ENCODE assay signal across 32 cellular contexts in the genomic region with DNA sequence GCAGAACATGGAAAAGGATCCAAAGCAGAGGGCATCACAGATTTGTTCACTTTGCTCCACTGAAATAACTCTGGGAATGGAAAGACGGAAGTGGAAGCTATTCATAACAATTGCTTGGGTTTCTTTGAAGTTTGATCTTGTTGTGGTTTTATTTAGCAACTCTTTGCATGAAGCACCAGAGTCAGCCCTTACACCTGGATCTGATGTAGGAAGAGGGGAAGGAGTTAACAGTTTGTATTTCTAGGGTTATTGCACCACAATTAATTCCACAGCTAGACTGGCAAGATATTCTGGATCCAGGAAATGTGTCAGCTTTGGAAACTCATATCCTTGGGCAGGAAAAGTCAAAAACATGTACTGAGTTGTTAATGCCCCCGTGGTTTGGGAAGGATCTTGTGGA.
DNase-seq lines count a peak whose midpoint lies in the region; ATAC-seq, FAIRE-seq and TF ChIP-seq lines count a peak whose summit lies in the region.
"Had no signal": no experiment of that assay in that cellular context is flagged by ENCODE, and none has a peak within 500 bp of the region (broad histone marks: within the 10 kb centered on the region; RNA-seq: fewer than 3 reads in every experiment).

No MANE protein-coding gene starts in this region.

- no peak for ATAC-seq in activated naive CD4-positive, alpha-beta T cell treated with anti-CD3 and anti-CD28 coated beads, Interleukin-2, amount 50 U/mL, for 72 hours
- ATAC-seq: HCT116, left colon, Panc1, upper lobe of right lung had no signal

- H3K27ac Mint-ChIP-seq in astrocyte (ENCODE audit: unreplicated experiment) (peak overlapping the region; percentile 79), type B pancreatic cell (no peak overlapping the region)
- H3K27ac Mint-ChIP-seq in activated naive CD4-positive, alpha-beta T cell treated with anti-CD3 and anti-CD28 coated beads for 36 hours, result no peak overlapping the region
- no peak overlapping the region for H3K27ac Mint-ChIP-seq in activated naive CD4-positive, alpha-beta T cell treated with anti-CD3 and anti-CD28 coated beads, Interleukin-2, amount 50 U/mL, for 72 hours
- H3K27ac Mint-ChIP-seq: activated CD4-positive, alpha-beta T cell treated with anti-CD3 and anti-CD28 coated beads, Interleukin-2, amount 10 ng/mL, durations not matched to agents 24 days and 14 days; activated naive CD8-positive, alpha-beta T cell treated with anti-CD3 and anti-CD28 coated beads for 36 hours; CD4-positive, alpha-beta T cell; endodermal cell; nephron progenitor cell had no signal

- H3K4me1 ChIP-seq in astrocyte (ENCODE audit: insufficient read depth, low read length), result no peaks in the 10 kb centered on the region
- H3K4me1 ChIP-seq: ascending aorta, esophagus muscularis mucosa, suprapubic skin, upper lobe of right lung had no signal

- H3K9me3 Mint-ChIP-seq in astrocyte (ENCODE audit: unreplicated experiment) (no peaks in the 10 kb centered on the region), type B pancreatic cell (no peaks in the 10 kb centered on the region)
- H3K9me3 Mint-ChIP-seq in activated naive CD4-positive, alpha-beta T cell treated with anti-CD3 and anti-CD28 coated beads for 36 hours, result peaks cover under 1% of the 10 kb centered on the region
- H3K9me3 Mint-ChIP-seq in activated naive CD4-positive, alpha-beta T cell treated with anti-CD3 and anti-CD28 coated beads, Interleukin-2, amount 50 U/mL, for 72 hours, result peaks cover 21 to 25% of the 10 kb centered on the region in 2 donors
- H3K9me3 Mint-ChIP-seq: endodermal cell, nephron progenitor cell had no signal

- H3K27ac ChIP-seq in AG04450 (ENCODE audit: low read depth, low read length) (peak overlapping the region; percentile 68), astrocyte (ENCODE audit: low read depth, low read length) (peak overlapping the region; percentile 63)
- H3K27ac ChIP-seq: ascending aorta, esophagus muscularis mucosa, suprapubic skin, upper lobe of right lung had no signal

- H3K36me3 Mint-ChIP-seq in astrocyte (ENCODE audit: low read depth, unreplicated experiment), result no peaks in the 10 kb centered on the region
- H3K36me3 Mint-ChIP-seq in type B pancreatic cell, result no peaks in the 10 kb centered on the region
- no peaks in the 10 kb centered on the region for H3K36me3 Mint-ChIP-seq in activated naive CD4-positive, alpha-beta T cell treated with anti-CD3 and anti-CD28 coated beads for 36 hours (ENCODE audit: low read depth)
- H3K36me3 Mint-ChIP-seq in activated naive CD4-positive, alpha-beta T cell treated with anti-CD3 and anti-CD28 coated beads, Interleukin-2, amount 50 U/mL, for 72 hours, result no peaks in the 10 kb centered on the region
- H3K36me3 Mint-ChIP-seq: activated naive CD8-positive, alpha-beta T cell treated with anti-CD3 and anti-CD28 coated beads for 36 hours; IgD-negative memory B cell had no signal

- no peaks in the 10 kb centered on the region for H3K36me3 ChIP-seq in astrocyte (ENCODE audit: insufficient read depth, low read length)
- H3K36me3 ChIP-seq: ascending aorta, esophagus muscularis mucosa, suprapubic skin, upper lobe of right lung had no signal

- H3K27me3 Mint-ChIP-seq in astrocyte (ENCODE audit: low read depth, unreplicated experiment) (no peaks in the 10 kb centered on the region), type B pancreatic cell (no peaks in the 10 kb centered on the region)
- H3K27me3 Mint-ChIP-seq in activated naive CD4-positive, alpha-beta T cell treated with anti-CD3 and anti-CD28 coated beads for 36 hours (ENCODE audit: low read depth), result no peaks in the 10 kb centered on the region
- H3K27me3 Mint-ChIP-seq: activated CD4-positive, alpha-beta T cell treated with anti-CD3 and anti-CD28 coated beads, Interleukin-2, amount 10 ng/mL, durations not matched to agents 24 days and 14 days; activated naive CD8-positive, alpha-beta T cell treated with anti-CD3 and anti-CD28 coated beads for 36 hours; CD4-positive, alpha-beta T cell; IgD-negative memory B cell had no signal

- intact Hi-C loops in activated naive CD4-positive, alpha-beta T cell treated with anti-CD3 and anti-CD28 coated beads for 36 hours (cut with micrococcal nuclease), result no loop called here

- FAIRE-seq in astrocyte (lab: Jason Lieb, UNC), result no peak

- H3K4me3 Mint-ChIP-seq in astrocyte (ENCODE audit: unreplicated experiment) (no peak overlapping the region), type B pancreatic cell (no peak overlapping the region)
- no peak overlapping the region for H3K4me3 Mint-ChIP-seq in activated naive CD4-positive, alpha-beta T cell treated with anti-CD3 and anti-CD28 coated beads for 36 hours
- H3K4me3 Mint-ChIP-seq: activated CD4-positive, alpha-beta T cell treated with anti-CD3 and anti-CD28 coated beads, Interleukin-2, amount 10 ng/mL, durations not matched to agents 24 days and 14 days; activated naive CD8-positive, alpha-beta T cell treated with anti-CD3 and anti-CD28 coated beads for 36 hours; CD4-positive, alpha-beta T cell; endodermal cell; IgD-negative memory B cell; nephron progenitor cell had no signal

- H3K4me3 ChIP-seq in AG04450 (ENCODE audit: low read depth, low read length) (no peak overlapping the region), astrocyte (ENCODE audit: insufficient read depth, low read depth, low read length) (no peak overlapping the region)
- H3K4me3 ChIP-seq: ascending aorta, esophagus muscularis mucosa, suprapubic skin, upper lobe of right lung had no signal

- TF ChIP-seq CTCF in AG04450 (IDR thresholded peaks at IDR 0.05; ENCODE audit: low read depth, low read length), result no peak
- TF ChIP-seq CTCF in astrocyte (IDR thresholded peaks at IDR 0.05; ENCODE audit: insufficient read depth, low read depth, low read length), result no peak
- TF ChIP-seq CTCF in type B pancreatic cell (conservative IDR thresholded peaks at IDR 0.05), result no peak

- H3K4me1 Mint-ChIP-seq in astrocyte (ENCODE audit: low read depth, unreplicated experiment) (peaks cover 26% of the 10 kb centered on the region), type B pancreatic cell (ENCODE audit: unreplicated experiment) (no peaks in the 10 kb centered on the region)
- no peaks in the 10 kb centered on the region for H3K4me1 Mint-ChIP-seq in activated naive CD4-positive, alpha-beta T cell treated with anti-CD3 and anti-CD28 coated beads for 36 hours (ENCODE audit: low read depth)
- H3K4me1 Mint-ChIP-seq: activated CD4-positive, alpha-beta T cell treated with anti-CD3 and anti-CD28 coated beads, Interleukin-2, amount 10 ng/mL, durations not matched to agents 24 days and 14 days; activated naive CD8-positive, alpha-beta T cell treated with anti-CD3 and anti-CD28 coated beads for 36 hours; endodermal cell; nephron progenitor cell had no signal

- no peak for DNase-seq in AG04450 (ENCODE audit: low read depth, low spot score)
- DNase-seq in LHCN-M2 (ENCODE audit: low read depth), result peak; percentile 19
- DNase-seq in astrocyte (ENCODE audit: low read depth), result peak; percentile 6
- peak; percentile 70 for DNase-seq in fibroblast of peridontal ligament (ENCODE audit: extremely low read depth)
- DNase-seq in type B pancreatic cell (ENCODE audit: extremely low spot score, unreplicated experiment), result no peak
- no peak for DNase-seq in NCI-H345 (lab: John Stamatoyannopoulos, UW)
- no peak for DNase-seq in activated naive CD4-positive, alpha-beta T cell treated with anti-CD3 and anti-CD28 coated beads for 36 hours
- DNase-seq in activated naive CD4-positive, alpha-beta T cell treated with anti-CD3 and anti-CD28 coated beads, Interleukin-2, amount 50 U/mL, for 72 hours (ENCODE audit: low spot score in 2 of 2), result no peak
- DNase-seq: 8988T; activated CD4-positive, alpha-beta T cell treated with anti-CD3 and anti-CD28 coated beads, Interleukin-2, amount 10 ng/mL, durations not matched to agents 24 days and 14 days; activated CD8-positive, alpha-beta memory T cell treated with anti-CD3 and anti-CD28 coated beads for 24 hours; activated naive CD8-positive, alpha-beta T cell treated with anti-CD3 and anti-CD28 coated beads for 36 hours; AML-193; CD4-positive, alpha-beta T cell; dermis blood vessel endothelial cell; DND-41; endodermal cell; left colon; NCI-H1048; NCI-H446; NCI-H748 treated with DMSO at 0.1 percent for 48 hours; nephron progenitor cell; stimulated activated naive CD4-positive, alpha-beta T cell; SW 1271; T-helper 9 cell; upper lobe of right lung had no signal

- H3K9me3 ChIP-seq in AG04450 (ENCODE audit: control insufficient read depth, insufficient read depth, low read length) (no peaks in the 10 kb centered on the region), astrocyte (ENCODE audit: insufficient read depth, low read depth, low read length) (no peaks in the 10 kb centered on the region)
- H3K9me3 ChIP-seq: ascending aorta, esophagus muscularis mucosa, suprapubic skin, upper lobe of right lung had no signal

- POLR2A ChIA-PET in AG04450 (lab: Yijun Ruan, JAX), result no interaction called here

- no peak overlapping the region for H3K9ac ChIP-seq in astrocyte (ENCODE audit: low read length)

- no peak overlapping the region for H2AFZ ChIP-seq in astrocyte (ENCODE audit: low read depth, low read length)

- H3K4me2 ChIP-seq in astrocyte (ENCODE audit: low read length), result peak overlapping the region; percentile 49

- H3K27me3 ChIP-seq in AG04450 (ENCODE audit: control insufficient read depth, insufficient read depth, low read length) (no peaks in the 10 kb centered on the region), astrocyte (ENCODE audit: insufficient read depth, low read length) (no peaks in the 10 kb centered on the region)
- H3K27me3 ChIP-seq: ascending aorta, esophagus muscularis mucosa, suprapubic skin, upper lobe of right lung had no signal

- no peaks in the 10 kb centered on the region for H4K20me1 ChIP-seq in astrocyte (ENCODE audit: insufficient read depth, low read length)

- no peaks in the 10 kb centered on the region for H3K79me2 ChIP-seq in astrocyte (ENCODE audit: insufficient read depth, low read length)

- CTCF ChIA-PET in AG04450 (lab: Charles Lee), result no interaction called here
- CTCF ChIA-PET in activated naive CD4-positive, alpha-beta T cell treated with anti-CD3 and anti-CD28 coated beads for 36 hours (lab: Charles Lee), result no interaction called here

Comparison
In these comparisons a context has a peak if more than half of its experiments do, and no peak if none do; other contexts are left out.
1. DNase-seq: peak in LHCN-M2 (single experiment), astrocyte (single experiment) and fibroblast of peridontal ligament (single experiment); none in AG04450 (single experiment), type B pancreatic cell (single experiment), NCI-H345 (single experiment), activated naive CD4-positive, alpha-beta T cell treated with anti-CD3 and anti-CD28 coated beads for 36 hours (single experiment) and activated naive CD4-positive, alpha-beta T cell treated with anti-CD3 and anti-CD28 coated beads, Interleukin-2, amount 50 U/mL, for 72 hours (0 of 2).